Comparison of ENCODE assay signal across 20 cellular contexts in the genomic region with DNA sequence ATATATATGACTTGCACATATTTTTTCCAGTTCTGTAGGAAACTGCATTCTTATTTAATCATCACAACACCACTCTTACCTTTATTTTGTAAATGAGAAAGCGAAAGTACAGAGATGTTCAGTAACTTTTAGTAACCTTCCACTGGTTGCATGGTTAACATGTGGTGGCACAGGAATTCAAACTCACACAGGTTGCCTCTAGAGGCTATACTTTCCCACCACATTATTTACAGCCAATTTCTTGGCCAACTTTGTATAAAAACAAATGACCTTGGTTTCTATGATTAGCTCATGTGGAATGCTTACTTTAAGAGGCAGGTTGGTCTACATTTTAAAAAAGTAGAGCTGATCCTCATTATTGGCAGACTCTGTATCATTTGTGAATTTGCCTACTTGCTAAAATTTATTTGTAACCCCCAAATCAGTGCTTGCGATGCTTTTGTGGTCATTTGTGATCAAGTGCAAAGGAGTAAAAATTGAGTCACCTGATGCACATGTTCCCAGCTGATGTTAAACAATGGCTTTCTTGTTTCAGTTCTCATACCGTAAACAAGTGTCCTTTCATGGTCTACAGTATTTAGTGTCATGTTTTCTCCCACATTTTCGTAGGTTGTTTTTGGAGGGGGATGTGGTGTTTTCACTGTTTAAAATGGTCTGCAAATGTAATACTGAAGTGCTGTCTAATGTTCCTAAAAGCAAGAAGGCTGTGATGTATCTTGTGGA. TPM values are rescaled to one million over a fixed set of nuclear protein-coding genes. Genes with fewer than 3 reads are reported as not detected.
DNase-seq lines count a peak whose midpoint lies in the region; ATAC-seq, FAIRE-seq and TF ChIP-seq lines count a peak whose summit lies in the region.
"Had no signal": no experiment of that assay in that cellular context is flagged by ENCODE, and none has a peak within 500 bp of the region (broad histone marks: within the 10 kb centered on the region; RNA-seq: fewer than 3 reads in every experiment).

No MANE protein-coding gene starts in this region.

- POLR2A ChIA-PET in HepG2 (lab: Yijun Ruan, JAX), result no interaction called here

- no peaks in the 10 kb centered on the region for H4K20me1 ChIP-seq in HepG2 (ENCODE audit: insufficient read depth, low read length)

- intact Hi-C loops in HepG2 (cut with micrococcal nuclease; ENCODE audit: unreplicated experiment) (no loop called here), right lobe of liver (cut with DNase I) (no loop called here)
- intact Hi-C loops in activated CD4-positive, alpha-beta T cell treated with anti-CD3 and anti-CD28 coated beads, Interleukin-2, amount 10 ng/mL, durations not matched to agents 24 days and 14 days (cut with micrococcal nuclease), result no loop called here

- no peak overlapping the region for H3K4me3 Mint-ChIP-seq in activated CD4-positive, alpha-beta T cell treated with anti-CD3 and anti-CD28 coated beads, Interleukin-2, amount 10 ng/mL, durations not matched to agents 24 days and 14 days
- H3K4me3 Mint-ChIP-seq: activated CD4-positive, alpha-beta T cell treated with anti-CD3 and anti-CD28 coated beads for 36 hours; activated T-cell treated with anti-CD3 and anti-CD28 coated beads, Interleukin-2, amount 50 U/mL, for 4 hours; CD8-positive, alpha-beta memory T cell; mesothelial cell of epicardium had no signal

- peaks cover 4% of the 10 kb centered on the region for H3K9me3 Mint-ChIP-seq in activated CD4-positive, alpha-beta T cell treated with anti-CD3 and anti-CD28 coated beads, Interleukin-2, amount 10 ng/mL, durations not matched to agents 24 days and 14 days

- no peaks in the 10 kb centered on the region for H3K79me2 ChIP-seq in HepG2 (ENCODE audit: insufficient read depth, low read length)

- CTCF ChIA-PET in HepG2 (lab: Yijun Ruan, JAX; ENCODE audit: low intra/inter-chr PET ratio, low total read pairs), result no interaction called here

- H2AFZ ChIP-seq in HepG2 (ENCODE audit: low read length), result no peak overlapping the region

- H3K9ac ChIP-seq in HepG2 (ENCODE audit: insufficient read depth, low read depth, low read length), result no peak overlapping the region

- H3K4me2 ChIP-seq in HepG2 (ENCODE audit: low read depth, low read length), result peak overlapping the region; percentile 14; the same call in 1 of the 2 replicates

- WGBS in HepG2 (ENCODE audit: low lambda C conversion rate), result 46% methylated on average over 4 of the region's 4 CpGs
- WGBS in right lobe of liver (ENCODE audit: insufficient coverage, low coverage, low lambda C conversion rate, missing lambda C conversion rate), result 63% methylated on average over 4 of the region's 4 CpGs

- no peaks in the 10 kb centered on the region for H3K9me3 ChIP-seq in HepG2 (ENCODE audit: low read length)
- H3K9me3 ChIP-seq in right lobe of liver, result no peaks in the 10 kb centered on the region

- H3K4me3 ChIP-seq in HepG2 (replicated peaks in 1 of 3; ENCODE audit: insufficient read depth in 1 of 3, low read depth in 2 of 3, low read length in 3 of 3) (no peak overlapping the region), right lobe of liver (no peak overlapping the region), fibroblast of the aortic adventitia (ENCODE audit: low read depth, low read length) (no peak overlapping the region)

- no peak for TF ChIP-seq RAD21 in HepG2 (CRISPR knock-in tag; IDR thresholded peaks at IDR 0.05)

- peaks cover 3% of the 10 kb centered on the region for H3K36me3 Mint-ChIP-seq in activated CD4-positive, alpha-beta T cell treated with anti-CD3 and anti-CD28 coated beads, Interleukin-2, amount 10 ng/mL, durations not matched to agents 24 days and 14 days (ENCODE audit: low read depth)

- no peaks in the 10 kb centered on the region for H3K27me3 Mint-ChIP-seq in activated CD4-positive, alpha-beta T cell treated with anti-CD3 and anti-CD28 coated beads, Interleukin-2, amount 10 ng/mL, durations not matched to agents 24 days and 14 days
- H3K27me3 Mint-ChIP-seq: activated CD4-positive, alpha-beta T cell treated with anti-CD3 and anti-CD28 coated beads for 36 hours had no signal

- DNase-seq in HepG2 (ENCODE audit: low spot score) (peak; percentile 28), right lobe of liver (no peak), LHCN-M2 (ENCODE audit: low read depth) (peak; percentile 40), fibroblast of the aortic adventitia (ENCODE audit: low read depth) (peak; percentile 11), urothelium cell line (ENCODE audit: low spot score) (peak; percentile 35), DMS 273 treated with DMSO at 0.1 percent for 48 hours (lab: John Stamatoyannopoulos, UW) (no peak), DMS114 treated with DMSO at 0.1 percent for 48 hours (lab: John Stamatoyannopoulos, UW; ENCODE audit: unreplicated experiment) (no peak)
- no peak for DNase-seq in activated CD4-positive, alpha-beta T cell treated with anti-CD3 and anti-CD28 coated beads, Interleukin-2, amount 10 ng/mL, durations not matched to agents 24 days and 14 days
- DNase-seq: activated CD4-positive, alpha-beta T cell treated with anti-CD3 and anti-CD28 coated beads for 36 hours; activated T-cell treated with anti-CD3 and anti-CD28 coated beads, Interleukin-2, amount 50 U/mL, for 4 hours; CD8-positive, alpha-beta memory T cell; effector CD4-positive, alpha-beta T cell; Kasumi-1; NCI-H187 treated with DMSO at 0.1 percent for 48 hours; NCI-H82; occipital lobe had no signal

- peaks cover 2% of the 10 kb centered on the region for H3K4me1 Mint-ChIP-seq in activated CD4-positive, alpha-beta T cell treated with anti-CD3 and anti-CD28 coated beads, Interleukin-2, amount 10 ng/mL, durations not matched to agents 24 days and 14 days
- H3K4me1 Mint-ChIP-seq: mesothelial cell of epicardium had no signal

- TF ChIP-seq EP300 in HepG2 (IDR thresholded peaks at IDR 0.05; ENCODE audit: low read depth in 2 of 2, low read length in 2 of 2), result no peak
- TF ChIP-seq EP300 in HepG2 (CRISPR knock-in tag; IDR thresholded peaks at IDR 0.05; ENCODE audit: borderline replicate concordance), result no peak

- H3K36me3 ChIP-seq in HepG2 (replicated peaks in 1 of 2; ENCODE audit: control insufficient read depth in 1 of 2, insufficient read depth in 2 of 2, low read length in 2 of 2) (no peaks in the 10 kb centered on the region), right lobe of liver (no peaks in the 10 kb centered on the region)

- FAIRE-seq in HepG2 (lab: Jason Lieb, UNC), result peak; percentile 8
- FAIRE-seq in urothelium cell line (lab: Jason Lieb, UNC), result peak; percentile 74
- FAIRE-seq: A204.1, frontal cortex had no signal

- H3K27me3 ChIP-seq in HepG2 (ENCODE audit: control insufficient read depth in 1 of 2, insufficient read depth in 2 of 2, low read length in 2 of 2) (no peaks in the 10 kb centered on the region; a peak in 1 of 5 replicates), right lobe of liver (no peaks in the 10 kb centered on the region)

- no peak overlapping the region for H3K27ac Mint-ChIP-seq in activated CD4-positive, alpha-beta T cell treated with anti-CD3 and anti-CD28 coated beads, Interleukin-2, amount 10 ng/mL, durations not matched to agents 24 days and 14 days
- H3K27ac Mint-ChIP-seq: activated CD4-positive, alpha-beta T cell treated with anti-CD3 and anti-CD28 coated beads for 36 hours; CD8-positive, alpha-beta memory T cell; mesothelial cell of epicardium had no signal

- BruUV-seq in HepG2 (replicated peaks; lab: Mats Ljungman, UMichigan), result no TSS peak

- peaks cover 15% of the 10 kb centered on the region for H3K4me1 ChIP-seq in HepG2 (ENCODE audit: insufficient read depth, low read length)
- no peaks in the 10 kb centered on the region for H3K4me1 ChIP-seq in right lobe of liver

- H3K27ac ChIP-seq in HepG2 (ENCODE audit: extremely low read length, insufficient read depth, low read length) (no peak overlapping the region), right lobe of liver (no peak overlapping the region)
- H3K27ac ChIP-seq: RWPE1 had no signal

- ATAC-seq in HepG2, result no peak
- ATAC-seq in right lobe of liver, result no peak
- ATAC-seq: activated CD4-positive, alpha-beta T cell treated with anti-CD3 and anti-CD28 coated beads for 36 hours; activated T-cell treated with anti-CD3 and anti-CD28 coated beads, Interleukin-2, amount 50 U/mL, for 4 hours had no signal

- in situ Hi-C loops in HepG2 (cut with HindIII; ENCODE audit: extremely low pct_ligation_motif_present, low pct_unique_long_range_greater_than_20kb), result no loop called here

- TF ChIP-seq CTCF in HepG2 (CRISPR knock-in tag; IDR thresholded peaks at IDR 0.05), result no peak
- TF ChIP-seq CTCF in right lobe of liver (IDR thresholded peaks at IDR 0.05), result no peak
- no peak for TF ChIP-seq CTCF in fibroblast of the aortic adventitia (IDR thresholded peaks at IDR 0.05; ENCODE audit: insufficient read depth, low read length)

- TF ChIP-seq POLR2A in HepG2 (IDR thresholded peaks at IDR 0.05; ENCODE audit: insufficient read depth in 1 of 2, low read depth in 2 of 2, low read length in 2 of 2) (no peak), right lobe of liver (IDR thresholded peaks at IDR 0.05) (no peak)

RNA-seq across cellular contexts. Expression of a gene that starts 14.8 kb away (rescaled TPM):
- total RNA-seq in HepG2 (2016; rRNA removed; fragmentation: Illumina TruSeq; extraction: Trizol) (7.8 and 9.4 TPM in 2 replicates), right lobe of liver (1 to 10 TPM; 3.0 to 8.0 (median 6.6) TPM), LHCN-M2 (2014; rRNA removed) (7.3 and 12.2 TPM in 2 replicates), fibroblast of the aortic adventitia (ENCODE audit: low replicate concordance) (26.8 and 31.1 TPM in 2 replicates)
- 56.8 and 57.9 TPM in 2 replicates for total RNA-seq in HepG2 (2016; cell fraction: cytosol; rRNA removed; fragmentation: Illumina TruSeq; extraction: Trizol; ENCODE audit: low read depth)
- total RNA-seq in HepG2 (2016; cell fraction: insoluble cytoplasmic fraction; rRNA removed; fragmentation: Illumina TruSeq; extraction: Trizol), result 7.6 and 8.9 TPM in 2 replicates
- total RNA-seq in HepG2 (2016; cell fraction: membrane; rRNA removed; fragmentation: Illumina TruSeq; extraction: Trizol), result 11.2 and 18.5 TPM in 2 replicates
- total RNA-seq in HepG2 (2016; cell fraction: nucleus; rRNA removed; fragmentation: Illumina TruSeq; extraction: Trizol), result 11.6 and 13.3 TPM in 2 replicates
- polyA plus RNA-seq in HepG2 (2011; rRNA removed), result 5.1 and 5.2 TPM in 2 replicates
- polyA plus RNA-seq in HepG2 (2011; cell fraction: cytosol; rRNA removed), result 3.5 and 4.2 TPM in 2 replicates
- 5.7 and 6.4 TPM in 2 replicates for polyA plus RNA-seq in HepG2 (2011; cell fraction: nucleus; rRNA removed)
- polyA plus RNA-seq in HepG2 (2012), result 4.3 and 5.5 TPM in 2 replicates
- 1.2 and 1.8 TPM in 2 replicates for polyA plus RNA-seq in HepG2 (2016; cell fraction: cytosol; fragmentation: Illumina TruSeq; extraction: Trizol; ENCODE audit: low read depth)
- 6.9 and 7.0 TPM in 2 replicates for polyA plus RNA-seq in HepG2 (2016; cell fraction: insoluble cytoplasmic fraction; fragmentation: Illumina TruSeq; extraction: Trizol; ENCODE audit: low read depth)
- 2.6 and 2.8 TPM in 2 replicates for polyA plus RNA-seq in HepG2 (2016; cell fraction: membrane; fragmentation: Illumina TruSeq; extraction: Trizol; ENCODE audit: low read depth)
- polyA plus RNA-seq in HepG2 (2016; cell fraction: nucleus; fragmentation: Illumina TruSeq; extraction: Trizol; ENCODE audit: insufficient read depth, low read depth), result 3.9 and 4.8 TPM in 2 replicates
- 11.2 and 28.4 TPM in 2 replicates for polyA minus RNA-seq in HepG2 (2011; rRNA and poly(A)+ RNA removed; ENCODE audit: low replicate concordance)
- polyA minus RNA-seq in HepG2 (2011; cell fraction: cytosol; rRNA and poly(A)+ RNA removed), result 4.0 and 12.4 TPM in 2 replicates
- polyA minus RNA-seq in HepG2 (2011; cell fraction: nucleus; rRNA and poly(A)+ RNA removed), result 57.8 and 69.5 TPM in 2 replicates
- 8.0 TPM for polyA plus RNA-seq in LHCN-M2 (2012)
- total RNA-seq in activated CD4-positive, alpha-beta T cell treated with anti-CD3 and anti-CD28 coated beads, Interleukin-2, amount 10 ng/mL, durations not matched to agents 24 days and 14 days, result 4.2 and 4.3 TPM in 2 replicates

RNA-seq across cellular contexts. Expression of a gene that starts 35.0 kb away (rescaled TPM):
- total RNA-seq in HepG2 (2016; rRNA removed; fragmentation: Illumina TruSeq; extraction: Trizol) (14.2 and 15.1 TPM in 2 replicates), right lobe of liver (1 to 10 TPM; 3.4 to 5.8 (median 4.8) TPM), LHCN-M2 (2014; rRNA removed) (12.7 and 18.5 TPM in 2 replicates), fibroblast of the aortic adventitia (ENCODE audit: low replicate concordance) (7.2 and 7.7 TPM in 2 replicates)
- total RNA-seq in HepG2 (2016; cell fraction: cytosol; rRNA removed; fragmentation: Illumina TruSeq; extraction: Trizol; ENCODE audit: low read depth), result 16.3 and 18.5 TPM in 2 replicates
- total RNA-seq in HepG2 (2016; cell fraction: insoluble cytoplasmic fraction; rRNA removed; fragmentation: Illumina TruSeq; extraction: Trizol), result 14.5 and 17.3 TPM in 2 replicates
- total RNA-seq in HepG2 (2016; cell fraction: membrane; rRNA removed; fragmentation: Illumina TruSeq; extraction: Trizol), result 19.1 and 19.9 TPM in 2 replicates
- 11.1 and 12.8 TPM in 2 replicates for total RNA-seq in HepG2 (2016; cell fraction: nucleus; rRNA removed; fragmentation: Illumina TruSeq; extraction: Trizol)
- 13.1 and 18.6 TPM in 2 replicates for polyA plus RNA-seq in HepG2 (2011; rRNA removed)
- polyA plus RNA-seq in HepG2 (2011; cell fraction: cytosol; rRNA removed), result 11.4 and 12.2 TPM in 2 replicates
- 12.4 and 12.9 TPM in 2 replicates for polyA plus RNA-seq in HepG2 (2011; cell fraction: nucleus; rRNA removed)
- 13.8 and 14.7 TPM in 2 replicates for polyA plus RNA-seq in HepG2 (2012)
- 17.6 and 18.4 TPM in 2 replicates for polyA plus RNA-seq in HepG2 (2016; cell fraction: cytosol; fragmentation: Illumina TruSeq; extraction: Trizol; ENCODE audit: low read depth)
- polyA plus RNA-seq in HepG2 (2016; cell fraction: insoluble cytoplasmic fraction; fragmentation: Illumina TruSeq; extraction: Trizol; ENCODE audit: low read depth), result 20.5 and 21.8 TPM in 2 replicates
- 17.7 and 19.3 TPM in 2 replicates for polyA plus RNA-seq in HepG2 (2016; cell fraction: membrane; fragmentation: Illumina TruSeq; extraction: Trizol; ENCODE audit: low read depth)
- polyA plus RNA-seq in HepG2 (2016; cell fraction: nucleus; fragmentation: Illumina TruSeq; extraction: Trizol; ENCODE audit: insufficient read depth, low read depth), result 16.9 and 19.9 TPM in 2 replicates
- polyA minus RNA-seq in HepG2 (2011; rRNA and poly(A)+ RNA removed; ENCODE audit: low replicate concordance), result 8.1 and 14.2 TPM in 2 replicates
- polyA minus RNA-seq in HepG2 (2011; cell fraction: cytosol; rRNA and poly(A)+ RNA removed), result 6.9 and 7.9 TPM in 2 replicates
- polyA minus RNA-seq in HepG2 (2011; cell fraction: nucleus; rRNA and poly(A)+ RNA removed), result 16.7 and 23.4 TPM in 2 replicates
- polyA plus RNA-seq in LHCN-M2 (2012), result 30.0 TPM
- 23.2 and 25.1 TPM in 2 replicates for total RNA-seq in activated CD4-positive, alpha-beta T cell treated with anti-CD3 and anti-CD28 coated beads, Interleukin-2, amount 10 ng/mL, durations not matched to agents 24 days and 14 days

Comparison
In these comparisons a context has a peak if more than half of its experiments do, and no peak if none do; other contexts are left out.
1. DNase-seq: peak in HepG2 (single experiment), LHCN-M2 (single experiment), fibroblast of the aortic adventitia (single experiment) and urothelium cell line (single experiment); none in right lobe of liver (0 of 3), activated CD4-positive, alpha-beta T cell treated with anti-CD3 and anti-CD28 coated beads, Interleukin-2, amount 10 ng/mL, durations not matched to agents 24 days and 14 days (single experiment), DMS 273 treated with DMSO at 0.1 percent for 48 hours (single experiment) and DMS114 treated with DMSO at 0.1 percent for 48 hours (single experiment).